ENCODE assay signal across 12 cellular contexts in genomic region chr3:47804571-47804970, GRCh38. TPM values are rescaled to one million over a fixed set of nuclear protein-coding genes. Genes with fewer than 3 reads are reported as not detected.
DNase-seq lines count a peak whose midpoint lies in the region; ATAC-seq and TF ChIP-seq lines count a peak whose summit lies in the region.
"Had no signal": no experiment of that assay in that cellular context is flagged by ENCODE, and none has a peak within 500 bp of the region (broad histone marks: within the 10 kb centered on the region; RNA-seq: fewer than 3 reads in every experiment).

No MANE protein-coding gene starts in this region.

- peaks cover 4% of the 10 kb centered on the region; the same call in 1 of the 2 replicates for H3K79me2 ChIP-seq in SU-DHL-6 (ENCODE audit: insufficient read depth, low read length)

- no peaks in the 10 kb centered on the region for H4K20me1 ChIP-seq in SU-DHL-6 (ENCODE audit: low read depth, low read length)

- peaks cover 13% of the 10 kb centered on the region for H3K36me3 ChIP-seq in cardiac muscle cell
- H3K36me3 ChIP-seq in SU-DHL-6 (ENCODE audit: low read length) = no peaks in the 10 kb centered on the region

- peak overlapping the region; percentile 81 for H3K4me2 ChIP-seq in SU-DHL-6 (ENCODE audit: low read depth, low read length, poor library complexity, severe bottlenecking)

- H3K27me3 ChIP-seq in cardiac muscle cell (no peaks in the 10 kb centered on the region), SU-DHL-6 (ENCODE audit: low read length) (no peaks in the 10 kb centered on the region)

- H3K9me2 ChIP-seq in SU-DHL-6 (replicated peaks; ENCODE audit: insufficient read depth, low read length) = no peaks in the 10 kb centered on the region

- H3K4me1 ChIP-seq in cardiac muscle cell (ENCODE audit: low read depth) = peaks cover 4% of the 10 kb centered on the region

- ATAC-seq in left cardiac atrium (no peak), GM18519 (IDR thresholded peaks at IDR 0.05; ENCODE audit: low FRiP score, unreplicated experiment) (no peak)
- no peak for ATAC-seq in activated CD4-positive, CD25-positive, alpha-beta regulatory T cell treated with anti-CD3 and anti-CD28 coated beads, Interleukin-2, amount 50 U/mL, for 24 hours
- ATAC-seq: Right ventricle myocardium inferior had no signal

- 0 out of 2 replicates have a peak, but pooled peaks cover 3% of the 10 kb centered on the region for H3F3A ChIP-seq in SU-DHL-6 (ENCODE audit: insufficient read depth)

- no peak overlapping the region for H2AFZ ChIP-seq in SU-DHL-6 (ENCODE audit: low read depth, low read length, severe bottlenecking)

- intact Hi-C loops in left cardiac atrium (cut with DNase I) = no loop called here

- DNase-seq in cardiac muscle cell (ENCODE audit: low read depth in 1 of 2, low spot score in 1 of 2) (no peak), left cardiac atrium (no peak), fibroblast of the aortic adventitia (ENCODE audit: low read depth) (no peak), SIG-M5 (lab: John Stamatoyannopoulos, UW) (no peak), NCI-H2081 treated with DMSO at 0.1 percent for 48 hours (lab: John Stamatoyannopoulos, UW) (no peak)
- DNase-seq: activated CD4-positive, CD25-positive, alpha-beta regulatory T cell treated with anti-CD3 and anti-CD28 coated beads, Interleukin-2, amount 50 U/mL, for 72 hours; amniotic stem cell; NCI-H1092 had no signal

- TF ChIP-seq CTCF in cardiac muscle cell (IDR thresholded peaks at IDR 0.05; ENCODE audit: low read depth, low read length) (no peak), SU-DHL-6 (IDR thresholded peaks at IDR 0.05; ENCODE audit: insufficient read depth, low read length, poor library complexity, severe bottlenecking) (no peak), fibroblast of the aortic adventitia (IDR thresholded peaks at IDR 0.05; ENCODE audit: insufficient read depth, low read length) (no peak)

- H3K4me3 ChIP-seq in cardiac muscle cell = no peak overlapping the region
- no peak overlapping the region for H3K4me3 ChIP-seq in SU-DHL-6 (ENCODE audit: insufficient read depth, low read length, poor library complexity, severe bottlenecking)
- peak overlapping the region; percentile 17 for H3K4me3 ChIP-seq in fibroblast of the aortic adventitia (ENCODE audit: low read depth, low read length)

- no peak overlapping the region for H3K9ac ChIP-seq in SU-DHL-6 (ENCODE audit: low read length)

- no peaks in the 10 kb centered on the region for H3K9me3 ChIP-seq in cardiac muscle cell (ENCODE audit: low read depth)
- no peaks in the 10 kb centered on the region for H3K9me3 ChIP-seq in SU-DHL-6 (ENCODE audit: insufficient read depth, low read length)

- H3K27ac ChIP-seq in cardiac muscle cell = peak overlapping the region; percentile 96
- no peak overlapping the region for H3K27ac ChIP-seq in SU-DHL-6 (ENCODE audit: low read depth, low read length)

RNA-seq across cellular contexts. Expression of gene DHX30, which starts 1.6 kb away (rescaled TPM):
- total RNA-seq in cardiac muscle cell (118 and 120 TPM in 2 replicates), left cardiac atrium (10 to 100 TPM; 39.7 to 50.5 TPM), fibroblast of the aortic adventitia (ENCODE audit: low replicate concordance) (39.2 and 51.5 TPM in 2 replicates)
- polyA plus RNA-seq in cardiac muscle cell = 86.4 and 94.4 TPM in 2 replicates

RNA-seq across cellular contexts. Expression of gene SMARCC1, which starts 22.9 kb away (rescaled TPM):
- total RNA-seq in cardiac muscle cell (54.3 and 109 TPM in 2 replicates), left cardiac atrium (10 to 100 TPM; 28.0 to 29.9 TPM), fibroblast of the aortic adventitia (ENCODE audit: low replicate concordance) (42.7 and 44.5 TPM in 2 replicates)
- polyA plus RNA-seq in cardiac muscle cell = 86.9 TPM in 2 replicates
